11 cellular contexts compared by ENCODE assay signal in the genomic region with DNA sequence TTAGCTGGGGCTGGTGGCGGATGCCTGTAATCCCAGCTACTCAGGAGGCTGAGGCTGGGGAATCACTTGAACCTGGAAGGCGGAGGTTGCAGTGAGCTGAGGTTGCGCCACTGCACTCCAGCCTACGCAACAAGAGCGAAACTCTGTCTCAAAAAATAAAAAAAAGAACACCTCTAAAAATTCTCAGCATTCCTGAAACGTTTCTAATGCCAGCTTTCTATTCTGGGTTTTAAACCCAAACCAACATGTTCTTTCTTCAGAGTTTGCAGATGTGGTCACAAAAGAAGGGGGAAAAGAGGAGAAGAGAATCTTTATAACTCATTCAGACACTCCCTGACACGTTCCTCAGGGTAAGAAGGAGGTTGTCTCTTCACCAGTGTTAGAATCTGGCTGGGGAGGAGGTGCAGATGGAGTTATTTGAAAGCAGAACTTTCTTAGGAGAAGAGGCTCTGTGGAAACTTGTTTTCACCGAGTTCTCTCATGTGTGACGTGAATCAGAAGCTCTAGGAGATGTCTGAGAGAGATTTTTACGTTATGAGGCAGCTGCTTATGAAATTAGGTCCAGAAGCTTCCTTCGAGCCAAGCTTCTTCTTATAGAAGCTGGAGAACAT. TPM values are rescaled to one million over a fixed set of nuclear protein-coding genes. Genes with fewer than 3 reads are reported as not detected.
DNase-seq lines count a peak whose midpoint lies in the region; TF ChIP-seq lines count a peak whose summit lies in the region.
"Had no signal": no experiment of that assay in that cellular context is flagged by ENCODE, and none has a peak within 500 bp of the region (broad histone marks: within the 10 kb centered on the region; RNA-seq: fewer than 3 reads in every experiment).

No MANE protein-coding gene starts in this region.

- H3K4me1 Mint-ChIP-seq in IgD-negative memory B cell = peaks cover 17 to 23% (median 20%) of the 10 kb centered on the region in 3 donors

- H3K27ac ChIP-seq in muscle layer of duodenum (ENCODE audit: low read length) = peak overlapping the region; percentile 10
- H3K27ac ChIP-seq: adrenal gland, C4-2B had no signal

- H3K36me3 ChIP-seq in muscle layer of duodenum (ENCODE audit: control insufficient read depth in 1 of 2, insufficient read depth in 2 of 2, low read length in 2 of 2) = no peaks in the 10 kb centered on the region
- H3K36me3 ChIP-seq: adrenal gland had no signal

- H3K4me1 ChIP-seq in muscle layer of duodenum (ENCODE audit: control insufficient read depth in 1 of 2, insufficient read depth in 2 of 2, low read length in 2 of 2) = no peaks in the 10 kb centered on the region
- H3K4me1 ChIP-seq: adrenal gland had no signal

- DNase-seq in AG04449 (ENCODE audit: low read depth, low spot score) (peak; percentile 67), choroid plexus epithelial cell (ENCODE audit: low read depth) (peak; percentile 81), NCI-H1436 (lab: John Stamatoyannopoulos, UW) (no peak), NCI-H1436 treated with DMSO at 0.1 percent for 48 hours (lab: John Stamatoyannopoulos, UW) (no peak), HuH-7.5 (ENCODE audit: low spot score) (no peak), NCI-H2227 treated with DMSO at 0.1 percent for 48 hours (lab: John Stamatoyannopoulos, UW) (no peak)
- DNase-seq: adrenal gland, NCI-H2081 treated with DMSO at 0.1 percent for 48 hours had no signal

- H3K4me3 ChIP-seq in AG04449 (ENCODE audit: low read depth, low read length) (peak overlapping the region; percentile 20), choroid plexus epithelial cell (ENCODE audit: low read depth, low read length) (no peak overlapping the region), muscle layer of duodenum (ENCODE audit: low read depth in 1 of 2, low read length in 2 of 2) (no peak overlapping the region)
- H3K4me3 ChIP-seq: adrenal gland had no signal

- CTCF ChIA-PET in AG04449 (lab: Yijun Ruan, JAX) = interaction anchor here (0.7 to 2.5 kb wide), 7 partner anchors 19 to 181 kb away, joined by 3 to 9 read pairs (median 3); partner anchors contain the start of gene MYOM3

- H3K4me3 Mint-ChIP-seq in IgD-negative memory B cell = peak overlapping the region; percentile 35 to 89 (median 81)

- TF ChIP-seq CTCF in AG04449 (IDR thresholded peaks at IDR 0.05; ENCODE audit: insufficient read depth, low read length, missing control alignments) = no peak
- no peak for TF ChIP-seq CTCF in choroid plexus epithelial cell (conservative IDR thresholded peaks at IDR 0.05; ENCODE audit: low read depth, low read length)

- peak overlapping the region; percentile 65 to 85 (median 83) for H3K27ac Mint-ChIP-seq in IgD-negative memory B cell

- no peaks in the 10 kb centered on the region for H3K36me3 Mint-ChIP-seq in IgD-negative memory B cell

- POLR2A ChIA-PET in AG04449 (lab: Yijun Ruan, JAX) = interaction anchor here (0.5 to 0.6 kb wide), 2 partner anchors 12 to 43 kb away, joined by 3 to 5 read pairs; no protein-coding TSS in a partner anchor

- no peaks in the 10 kb centered on the region for H3K27me3 ChIP-seq in muscle layer of duodenum (ENCODE audit: low read depth, low read length)
- H3K27me3 ChIP-seq: adrenal gland had no signal

- H3K9me3 ChIP-seq in muscle layer of duodenum (ENCODE audit: control insufficient read depth in 1 of 2, low read length in 2 of 2) = no peaks in the 10 kb centered on the region
- H3K9me3 ChIP-seq: adrenal gland had no signal

- no peaks in the 10 kb centered on the region for H3K27me3 Mint-ChIP-seq in IgD-negative memory B cell

- no peaks in the 10 kb centered on the region for H3K9me3 Mint-ChIP-seq in IgD-negative memory B cell

RNA-seq across cellular contexts. Expression of gene CNR2, which starts 17.8 kb away (rescaled TPM):
- 52.1 TPM for polyA plus RNA-seq in IgD-negative memory B cell

RNA-seq across cellular contexts. Expression of gene PNRC2, which starts 28.7 kb away (rescaled TPM):
- 143 TPM for polyA plus RNA-seq in IgD-negative memory B cell

RNA-seq across cellular contexts. Expression of gene SRSF10, which starts 49.2 kb away (rescaled TPM):
- 116 TPM for polyA plus RNA-seq in IgD-negative memory B cell

Comparison
In these comparisons a context has a peak if more than half of its experiments do, and no peak if none do; other contexts are left out.
1. DNase-seq: peak in AG04449 (single experiment) and choroid plexus epithelial cell (single experiment); none in NCI-H1436 (single experiment), NCI-H1436 treated with DMSO at 0.1 percent for 48 hours (single experiment), HuH-7.5 (single experiment) and NCI-H2227 treated with DMSO at 0.1 percent for 48 hours (single experiment).